ENCODE assay signal across 8 cellular contexts in the genomic region with DNA sequence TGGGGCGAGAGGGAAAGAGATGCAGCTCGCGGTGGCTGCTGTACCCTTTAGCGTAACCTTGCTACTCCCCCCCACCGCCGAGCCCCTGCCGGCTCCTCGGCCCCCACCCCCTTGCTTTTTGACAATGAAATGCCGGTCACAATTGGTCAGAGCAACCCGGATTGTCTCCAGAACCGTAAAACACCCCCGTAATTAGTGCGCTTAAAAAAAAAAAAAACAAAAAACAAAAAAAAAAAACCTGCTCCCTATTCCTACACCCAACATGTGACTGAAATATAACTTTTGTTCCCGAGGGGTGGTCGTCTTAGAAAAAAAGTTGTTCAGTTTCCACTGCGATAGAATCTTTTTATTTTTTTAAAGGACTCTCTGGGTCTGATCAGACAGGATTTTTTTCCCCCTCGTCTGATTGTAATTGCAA. TPM values are rescaled to one million over a fixed set of nuclear protein-coding genes. Genes with fewer than 3 reads are reported as not detected.
DNase-seq lines count a peak whose midpoint lies in the region; ATAC-seq and TF ChIP-seq lines count a peak whose summit lies in the region.

No MANE protein-coding gene starts in this region.

- peak overlapping the region; percentile 72 to 80 for H3K4me3 ChIP-seq in right atrium auricular region
- peak overlapping the region; percentile 83 for H3K4me3 ChIP-seq in adipocyte (ENCODE audit: low read length)
- H3K4me3 ChIP-seq in left lung, result peak overlapping the region; percentile 54 to 77

- H3K27ac ChIP-seq in right atrium auricular region (peak overlapping the region; percentile 93 to 95), left lung (peak overlapping the region; percentile 96 to 99)

- H3K4me1 ChIP-seq in right atrium auricular region, result peaks cover 0 to 35% of the 10 kb centered on the region in 2 donors
- H3K4me1 ChIP-seq in adipocyte (ENCODE audit: control insufficient read depth, insufficient read depth, low read length), result peaks cover 27% of the 10 kb centered on the region
- H3K4me1 ChIP-seq in left lung, result peaks cover 18 to 47% of the 10 kb centered on the region in 2 donors

- ATAC-seq in left ventricle myocardium superior, result no peak
- peak; percentile 2 for ATAC-seq in left lung
- no peak for ATAC-seq in HG02678 (IDR thresholded peaks at IDR 0.05; ENCODE audit: unreplicated experiment)

- H3K36me3 ChIP-seq in right atrium auricular region (no peaks in the 10 kb centered on the region), adipocyte (ENCODE audit: control insufficient read depth, insufficient read depth, low read length, severe bottlenecking) (no peaks in the 10 kb centered on the region), left lung (no peaks in the 10 kb centered on the region)

- H3K27me3 ChIP-seq in right atrium auricular region (no peaks in the 10 kb centered on the region), adipocyte (replicated peaks; ENCODE audit: control insufficient read depth, insufficient read depth, low read length) (no peaks in the 10 kb centered on the region), left lung (no peaks in the 10 kb centered on the region)

- H3K4me3 Mint-ChIP-seq in type B pancreatic cell, result peak overlapping the region; percentile 94

- H3K9me3 Mint-ChIP-seq in type B pancreatic cell, result no peaks in the 10 kb centered on the region

- DNase-seq in right atrium auricular region (ENCODE audit: low spot score), result no peak
- DNase-seq in left ventricle myocardium superior, result no peak
- DNase-seq in adipocyte (ENCODE audit: low read depth), result peak; percentile 69
- no peak for DNase-seq in left lung
- no peak for DNase-seq in type B pancreatic cell (ENCODE audit: extremely low spot score, unreplicated experiment)
- DNase-seq in HPDE6-E6E7 (ENCODE audit: extremely low spot score), result no peak
- DNase-seq in activated CD4-positive, alpha-beta T cell treated with anti-CD3 and anti-CD28 coated beads, Interleukin-2, amount 50 U/mL, for 48 hours, result no peak

- no peak for TF ChIP-seq CTCF in right atrium auricular region (IDR thresholded peaks at IDR 0.05)
- TF ChIP-seq CTCF in left lung (IDR thresholded peaks at IDR 0.05), result no peak
- no peak for TF ChIP-seq CTCF in type B pancreatic cell (conservative IDR thresholded peaks at IDR 0.05)

- intact Hi-C loops in left ventricle myocardium superior (cut with micrococcal nuclease), result loop anchor here (10.0 kb wide), 1 partner anchor 165 kb away; no protein-coding TSS in a partner anchor
- intact Hi-C loops in left lung (cut with DNase I), result no loop called here

- H3K36me3 Mint-ChIP-seq in type B pancreatic cell, result no peaks in the 10 kb centered on the region

- H3K4me1 Mint-ChIP-seq in type B pancreatic cell (ENCODE audit: unreplicated experiment), result peaks cover 19% of the 10 kb centered on the region

- H3K9me3 ChIP-seq in right atrium auricular region (no peaks in the 10 kb centered on the region), adipocyte (ENCODE audit: control insufficient read depth, low read length) (peaks cover 6% of the 10 kb centered on the region), left lung (no peaks in the 10 kb centered on the region)

- peak overlapping the region; percentile 94 for H3K9ac ChIP-seq in adipocyte (ENCODE audit: low read length)

- H3K27me3 Mint-ChIP-seq in type B pancreatic cell, result no peaks in the 10 kb centered on the region

- H3K27ac Mint-ChIP-seq in type B pancreatic cell, result peak overlapping the region; percentile 96

RNA-seq across cellular contexts. Expression of a gene that starts 0.8 kb away (rescaled TPM):
- total RNA-seq in right atrium auricular region, result 1 to 10 TPM; 6.7 TPM
- total RNA-seq in left ventricle myocardium superior, result 14.7 TPM
- 10 to 100 TPM; 26.6 to 44.7 TPM for total RNA-seq in left lung
- 26.5 and 47.1 TPM in 2 replicates for total RNA-seq in type B pancreatic cell (ENCODE audit: low replicate concordance)
